13 cellular contexts compared by ENCODE assay signal in the genomic region with DNA sequence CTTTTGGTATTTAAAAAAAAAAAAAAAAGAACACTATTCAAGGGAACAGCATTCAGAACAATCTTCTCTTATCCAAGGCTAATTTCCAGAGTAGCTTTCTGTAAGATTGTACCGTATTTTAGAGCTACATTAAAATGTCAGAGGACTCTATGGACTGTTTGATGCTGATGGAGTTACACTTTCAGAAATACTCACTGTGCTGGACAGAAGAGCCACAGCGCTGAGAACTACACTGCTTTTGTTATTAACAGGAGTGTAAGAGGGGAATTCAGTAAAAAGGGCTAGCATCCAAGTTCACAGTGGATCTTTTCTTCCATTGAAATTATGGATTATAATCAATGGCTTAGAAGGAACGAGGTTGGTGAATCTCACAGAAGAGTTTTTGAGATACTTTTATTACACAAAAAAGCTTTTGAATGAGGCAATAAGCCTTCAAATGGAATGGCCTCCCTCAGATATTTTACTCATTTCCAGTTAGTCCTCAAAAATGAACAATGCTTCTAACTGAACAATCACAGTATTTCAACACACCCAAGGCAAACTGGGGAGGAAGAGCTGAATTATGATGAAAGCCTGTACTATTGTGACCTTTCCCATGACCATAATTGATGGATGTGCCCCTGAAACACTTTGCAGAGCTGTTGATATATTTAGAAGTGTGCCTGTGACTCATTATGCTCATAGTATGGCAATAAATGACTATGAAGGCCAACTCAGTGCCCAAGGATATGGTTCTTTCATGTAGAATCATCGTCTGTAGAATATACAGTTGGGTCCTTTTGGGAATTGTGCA.
DNase-seq lines count a peak whose midpoint lies in the region; ATAC-seq and TF ChIP-seq lines count a peak whose summit lies in the region.
"Had no signal": no experiment of that assay in that cellular context is flagged by ENCODE, and none has a peak within 500 bp of the region (broad histone marks: within the 10 kb centered on the region; RNA-seq: fewer than 3 reads in every experiment).

No MANE protein-coding gene starts in this region.

- H3K36me3 ChIP-seq in right lobe of liver, result no peaks in the 10 kb centered on the region
- no peaks in the 10 kb centered on the region for H3K36me3 ChIP-seq in upper lobe of right lung
- H3K36me3 ChIP-seq in BE2C, result no peaks in the 10 kb centered on the region

- H3K27ac Mint-ChIP-seq in MCF 10A (ENCODE audit: low read depth, unreplicated experiment), result peak overlapping the region; percentile 69
- H3K27ac Mint-ChIP-seq: activated CD4-positive, alpha-beta T cell treated with anti-CD3 and anti-CD28 coated beads, Interleukin-2, amount 10 ng/mL, durations not matched to agents 7 days and 5 days; activated naive CD4-positive, alpha-beta T cell treated with anti-CD3 and anti-CD28 coated beads, Interleukin-2, amount 50 U/mL, for 72 hours had no signal

- H3K27ac ChIP-seq in right lobe of liver, result peak overlapping the region in 1 of 3 donors; percentile 5
- no peak overlapping the region for H3K27ac ChIP-seq in upper lobe of right lung
- H3K27ac ChIP-seq: HL-60 had no signal

- H3K9me3 Mint-ChIP-seq in MCF 10A (ENCODE audit: unreplicated experiment), result no peaks in the 10 kb centered on the region
- H3K9me3 Mint-ChIP-seq: activated CD4-positive, alpha-beta T cell treated with anti-CD3 and anti-CD28 coated beads, Interleukin-2, amount 10 ng/mL, durations not matched to agents 7 days and 5 days; activated naive CD4-positive, alpha-beta T cell treated with anti-CD3 and anti-CD28 coated beads, Interleukin-2, amount 50 U/mL, for 72 hours had no signal

- H3K4me3 Mint-ChIP-seq in MCF 10A (ENCODE audit: unreplicated experiment), result no peak overlapping the region
- H3K4me3 Mint-ChIP-seq: activated CD4-positive, alpha-beta T cell treated with anti-CD3 and anti-CD28 coated beads, Interleukin-2, amount 10 ng/mL, durations not matched to agents 7 days and 5 days had no signal

- no TSS peak for BruUV-seq in MCF 10A (replicated peaks; lab: Mats Ljungman, UMichigan)

- peaks cover 31% of the 10 kb centered on the region for H3K4me1 Mint-ChIP-seq in MCF 10A (ENCODE audit: insufficient read depth, unreplicated experiment)
- H3K4me1 Mint-ChIP-seq: activated CD4-positive, alpha-beta T cell treated with anti-CD3 and anti-CD28 coated beads, Interleukin-2, amount 10 ng/mL, durations not matched to agents 7 days and 5 days had no signal

- H3K4me1 ChIP-seq in right lobe of liver (peaks cover 0 to 31% (median 6%) of the 10 kb centered on the region in 4 donors), upper lobe of right lung (no peaks in the 10 kb centered on the region), BE2C (no peaks in the 10 kb centered on the region)

- CTCF ChIA-PET in MCF 10A (lab: Yijun Ruan, JAX), result interaction anchor here (1.1 kb wide), 1 partner anchor 12 kb away, joined by 3 read pairs; no protein-coding TSS in a partner anchor

- no peaks in the 10 kb centered on the region for H3K9me3 ChIP-seq in right lobe of liver
- no peaks in the 10 kb centered on the region for H3K9me3 ChIP-seq in upper lobe of right lung
- H3K9me3 ChIP-seq in BE2C, result no peaks in the 10 kb centered on the region

- no peaks in the 10 kb centered on the region for H3K27me3 Mint-ChIP-seq in MCF 10A (ENCODE audit: insufficient read depth, unreplicated experiment)

- POLR2A ChIA-PET in MCF 10A (lab: Yijun Ruan, JAX), result interaction anchor here (0.9 to 1.1 kb wide), 3 partner anchors 9 to 14 kb away, joined by 3 read pairs; no protein-coding TSS in a partner anchor

- intact Hi-C loops in MCF 10A (cut with micrococcal nuclease), result no loop called here
- intact Hi-C loops in right lobe of liver (cut with DNase I), result no loop called here
- intact Hi-C loops in upper lobe of right lung (cut with DNase I), result no loop called here

- H3K4me3 ChIP-seq in right lobe of liver (no peak overlapping the region), upper lobe of right lung (no peak overlapping the region), BE2C (ENCODE audit: low read depth, low read length) (no peak overlapping the region)

- no peaks in the 10 kb centered on the region for H3K27me3 ChIP-seq in right lobe of liver
- H3K27me3 ChIP-seq in upper lobe of right lung, result no peaks in the 10 kb centered on the region
- no peaks in the 10 kb centered on the region; the same call in 1 of the 2 replicates for H3K27me3 ChIP-seq in BE2C

- DNase-seq in LHCN-M2 (ENCODE audit: low read depth) (peak; percentile 80), MCF 10A (ENCODE audit: unreplicated experiment) (peak; percentile 94), right lobe of liver (no peak), upper lobe of right lung (no peak), BE2C (no peak), 8988T (no peak)
- DNase-seq in activated T-cell treated with anti-CD3 and anti-CD28 coated beads, Interleukin-2, amount 50 U/mL, for 1 hour, result no peak
- DNase-seq: activated CD4-positive, alpha-beta T cell treated with anti-CD3 and anti-CD28 coated beads, Interleukin-2, amount 10 ng/mL, durations not matched to agents 7 days and 5 days; kidney glomerular epithelial cell; NCI-H1694 treated with DMSO at 0.1 percent for 48 hours; stimulated activated CD8-positive, alpha-beta memory T cell treated with anti-CD3 and anti-CD28 coated beads, Interleukin-4, amount 100 ng/mL, for 48 hours had no signal

- no peaks in the 10 kb centered on the region for H3K36me3 Mint-ChIP-seq in MCF 10A (ENCODE audit: insufficient read depth, unreplicated experiment)
- H3K36me3 Mint-ChIP-seq: activated naive CD4-positive, alpha-beta T cell treated with anti-CD3 and anti-CD28 coated beads, Interleukin-2, amount 50 U/mL, for 72 hours had no signal

- 45% methylated on average over 4 of the region's 4 CpGs for WGBS in right lobe of liver (ENCODE audit: insufficient coverage, low coverage, low lambda C conversion rate, missing lambda C conversion rate)

- TF ChIP-seq POLR2A in right lobe of liver (IDR thresholded peaks at IDR 0.05), result no peak

- peak; percentile 29 to 80 (median 36) for ATAC-seq in right lobe of liver
- ATAC-seq in upper lobe of right lung, result peak; percentile 57

- TF ChIP-seq CTCF in MCF 10A (IDR thresholded peaks at IDR 0.05; ENCODE audit: unreplicated experiment), result no peak
- TF ChIP-seq CTCF in right lobe of liver (IDR thresholded peaks at IDR 0.05), result no peak
- TF ChIP-seq CTCF in upper lobe of right lung (IDR thresholded peaks at IDR 0.05), result no peak
- no peak for TF ChIP-seq CTCF in BE2C (IDR thresholded peaks at IDR 0.05; ENCODE audit: low read depth, low read length)

Comparison
In these comparisons a context has a peak if more than half of its experiments do, and no peak if none do; other contexts are left out.
1. DNase-seq: peak in LHCN-M2 (single experiment) and MCF 10A (single experiment); none in right lobe of liver (0 of 3), upper lobe of right lung (single experiment), BE2C (single experiment), activated T-cell treated with anti-CD3 and anti-CD28 coated beads, Interleukin-2, amount 50 U/mL, for 1 hour (single experiment) and 8988T (single experiment).